ENCODE assay signal across 8 cellular contexts in the genomic region with DNA sequence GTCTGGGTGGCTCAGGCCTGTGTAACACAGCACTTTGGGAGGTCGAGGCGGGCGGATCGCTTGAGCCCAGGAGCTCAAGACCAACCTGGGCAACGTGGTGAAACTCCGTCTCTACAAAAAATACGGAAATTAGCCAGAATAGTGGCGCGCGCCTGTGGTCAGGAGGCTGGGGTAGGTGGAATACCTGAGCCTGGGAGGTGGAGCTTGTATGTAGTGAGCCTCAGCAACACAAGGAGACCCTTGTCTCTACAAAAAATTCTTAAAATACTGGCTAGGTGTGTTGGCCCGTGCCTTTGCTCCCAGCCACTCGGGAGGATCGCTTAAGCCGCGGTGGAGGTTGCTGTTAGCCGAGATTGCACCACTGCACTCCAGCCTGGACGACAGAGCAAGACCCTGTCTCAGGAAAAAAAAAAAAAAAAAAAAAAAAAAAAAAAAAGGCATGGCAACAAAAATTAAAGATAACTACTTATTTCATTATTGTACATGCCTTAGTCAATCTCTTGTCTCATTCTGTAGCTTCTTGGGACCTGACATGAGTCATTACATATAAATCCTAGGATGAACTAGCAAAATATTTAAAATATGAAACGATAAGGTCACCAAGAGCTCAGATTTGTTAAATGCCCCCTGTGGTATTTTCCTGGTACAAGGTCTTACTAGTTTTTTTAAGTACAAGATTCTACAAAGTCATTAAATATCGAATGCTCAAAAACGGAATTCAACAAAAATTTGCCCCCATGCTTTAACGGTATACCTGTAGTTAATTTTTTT. TPM values are rescaled to one million over a fixed set of nuclear protein-coding genes. Genes with fewer than 3 reads are reported as not detected.
A peak's percentile ranks its signal among the peaks of the same experiment; 100 is the strongest.
DNase-seq lines count a peak whose midpoint lies in the region; ATAC-seq and TF ChIP-seq lines count a peak whose summit lies in the region.

No MANE protein-coding gene starts in this region.

- H3K9me3 ChIP-seq in ES-I3 (ENCODE audit: control insufficient read depth, insufficient read depth, low read length) (no peaks in the 10 kb centered on the region), HUES48 (ENCODE audit: control insufficient read depth, insufficient read depth, low read length) (no peaks in the 10 kb centered on the region), prostate gland (no peaks in the 10 kb centered on the region)

- H3K27me3 ChIP-seq in HUES48 (ENCODE audit: control insufficient read depth, insufficient read depth, low read length) (no peaks in the 10 kb centered on the region), prostate gland (replicated peaks; ENCODE audit: insufficient read depth) (no peaks in the 10 kb centered on the region)

- H3K9ac ChIP-seq in ES-I3 (ENCODE audit: low read depth, low read length) (peak overlapping the region; percentile 97), HUES48 (ENCODE audit: low read depth, low read length) (peak overlapping the region; percentile 99)

- no peak for ATAC-seq in GM21526 (IDR thresholded peaks at IDR 0.05; ENCODE audit: low FRiP score, unreplicated experiment)

- peak overlapping the region; percentile 94 for H3K27ac ChIP-seq in HUES48 (ENCODE audit: low read depth, low read length)
- peak overlapping the region in 1 of 2 donors; percentile 92 for H3K27ac ChIP-seq in prostate gland

- DNase-seq in activated CD4-positive, alpha-beta T cell treated with anti-CD3 and anti-CD28 coated beads, Interleukin-2, amount 50 U/mL, for 48 hours, result peak; percentile 55 to 67
- DNase-seq in fibroblast of gingiva (ENCODE audit: low read depth) (peak; percentile 9), prostate gland (ENCODE audit: low spot score) (no peak), pons (ENCODE audit: low spot score) (no peak), NCI-H2107 (lab: John Stamatoyannopoulos, UW) (no peak)

- H3K4me1 ChIP-seq in ES-I3 (ENCODE audit: insufficient read depth, low read length) (0 out of 2 replicates have a peak, but pooled peaks cover 5% of the 10 kb centered on the region), HUES48 (ENCODE audit: control insufficient read depth, insufficient read depth, low read length) (peaks cover 22% of the 10 kb centered on the region), prostate gland (replicated peaks) (peaks cover 3% of the 10 kb centered on the region)

- peaks cover 25% of the 10 kb centered on the region for H3K36me3 ChIP-seq in ES-I3 (ENCODE audit: insufficient read depth, low read length)
- peaks cover 61% of the 10 kb centered on the region for H3K36me3 ChIP-seq in HUES48 (ENCODE audit: control insufficient read depth, insufficient read depth, low read length)
- H3K36me3 ChIP-seq in prostate gland, result no peaks in the 10 kb centered on the region

- intact Hi-C loops in prostate gland (cut with DNase I), result loop anchor here (5.0 kb wide), 1 partner anchor 42 kb away; the partner anchor contains the start of gene MED17

- no peak for TF ChIP-seq POLR2A in prostate gland (IDR thresholded peaks at IDR 0.05)

- no peak for TF ChIP-seq CTCF in prostate gland (IDR thresholded peaks at IDR 0.05)

- WGBS in prostate gland, result 7% methylated on average over 21 of the region's 21 CpGs

- peak overlapping the region; percentile 96 for H3K4me3 ChIP-seq in HUES48 (ENCODE audit: low read depth, low read length)
- H3K4me3 ChIP-seq in prostate gland, result peak overlapping the region; percentile 63 to 73

RNA-seq across cellular contexts. Expression of gene TAF1D, which starts 1.1 kb away (rescaled TPM):
- 10 to 100 TPM; 39.3 to 53.0 TPM for total RNA-seq in prostate gland

RNA-seq across cellular contexts. Expression of gene C11orf54, which starts 1.3 kb away (rescaled TPM):
- total RNA-seq in prostate gland, result 10 to 100 TPM; 43.8 to 72.8 TPM

RNA-seq across cellular contexts. Expression of gene MED17, which starts 43.9 kb away (rescaled TPM):
- 10 to 100 TPM; 22.4 to 31.4 TPM for total RNA-seq in prostate gland

Comparison
In these comparisons a context has a peak if more than half of its experiments do, and no peak if none do; other contexts are left out.
1. DNase-seq: peak in activated CD4-positive, alpha-beta T cell treated with anti-CD3 and anti-CD28 coated beads, Interleukin-2, amount 50 U/mL, for 48 hours (2 of 2) and fibroblast of gingiva (single experiment); none in prostate gland (single experiment), pons (single experiment) and NCI-H2107 (single experiment).